ENCODE assay signal across 7 cellular contexts in the genomic region with DNA sequence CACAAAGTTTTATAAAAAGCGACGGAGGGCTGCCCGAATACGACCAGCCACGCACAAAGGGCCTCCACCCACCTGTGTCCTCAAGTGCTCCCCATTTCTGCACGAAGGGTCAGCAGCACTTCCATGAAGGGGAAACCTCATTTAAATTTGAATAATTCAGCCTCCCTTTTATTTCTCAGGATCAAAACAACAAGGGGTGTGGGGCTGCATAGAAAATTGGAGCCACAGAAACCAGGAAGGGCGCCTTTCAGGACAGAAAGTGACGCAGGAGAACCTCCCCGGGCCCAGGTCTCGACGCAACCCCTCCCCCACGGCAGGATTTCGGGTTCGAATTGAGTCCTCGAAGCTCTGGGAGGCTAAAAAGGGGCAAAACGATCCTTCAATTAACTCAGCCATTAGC. TPM values are rescaled to one million over a fixed set of nuclear protein-coding genes. Genes with fewer than 3 reads are reported as not detected.
DNase-seq lines count a peak whose midpoint lies in the region; ATAC-seq, FAIRE-seq and TF ChIP-seq lines count a peak whose summit lies in the region.

No MANE protein-coding gene starts in this region.

- H3K27ac ChIP-seq in HUES6 (ENCODE audit: low read depth, low read length) (no peak overlapping the region), smooth muscle cell (ENCODE audit: low read depth) (no peak overlapping the region)

- H3K9ac ChIP-seq in HUES6 (ENCODE audit: low read length): no peak overlapping the region
- H3K9ac ChIP-seq in smooth muscle cell (ENCODE audit: low read depth): no peak overlapping the region

- no peak overlapping the region for H2AFZ ChIP-seq in smooth muscle cell (ENCODE audit: low read depth)

- H4K20me1 ChIP-seq in smooth muscle cell (ENCODE audit: low read depth): peaks cover 9% of the 10 kb centered on the region

- DNase-seq in activated T-helper 2 cell treated with anti-CD3 and anti-CD28 coated beads, Interferon-gamma antibody, Interleukin-2, Interleukin-4, amounts not matched to agents 10 μg/mL and 5 μg/mL and 100 μg/mL, durations not matched to agents 14 hours and 24 hours and 36 hours (ENCODE audit: low spot score): no peak
- DNase-seq in immature natural killer cell: no peak
- no peak for DNase-seq in smooth muscle cell (lab: John Stamatoyannopoulos, UW; ENCODE audit: unreplicated experiment)
- no peak for DNase-seq in effector CD8-positive, alpha-beta T cell (lab: John Stamatoyannopoulos, UW)
- DNase-seq in D721Med (ENCODE audit: insufficient read length, low spot score): no peak

- H3K36me3 ChIP-seq in HUES6 (ENCODE audit: control insufficient read depth, insufficient read depth, low read length) (no peaks in the 10 kb centered on the region), smooth muscle cell (ENCODE audit: low read depth) (no peaks in the 10 kb centered on the region)

- H3K4me1 ChIP-seq in HUES6 (ENCODE audit: control insufficient read depth, insufficient read depth, low read length) (peaks cover 55% of the 10 kb centered on the region), smooth muscle cell (ENCODE audit: low read depth) (peaks cover 39% of the 10 kb centered on the region)

- peaks cover 5% of the 10 kb centered on the region for H3K4me1 Mint-ChIP-seq in activated T-helper 2 cell treated with anti-CD3 and anti-CD28 coated beads, Interferon-gamma antibody, Interleukin-2, Interleukin-4, amounts not matched to agents 10 μg/mL and 5 μg/mL and 100 μg/mL, durations not matched to agents 14 hours and 24 hours and 36 hours (ENCODE audit: low read depth)
- H3K4me1 Mint-ChIP-seq in immature natural killer cell: peaks cover 12 to 14% of the 10 kb centered on the region in 2 donors

- H3K79me2 ChIP-seq in smooth muscle cell (ENCODE audit: low read depth): no peaks in the 10 kb centered on the region

- H3K4me3 ChIP-seq in HUES6 (ENCODE audit: low read depth, low read length) (peak overlapping the region; percentile 77), smooth muscle cell (peak overlapping the region; percentile 59)

- FAIRE-seq in D721Med (lab: Jason Lieb, UNC): no peak

- no peak overlapping the region for H3K4me2 ChIP-seq in smooth muscle cell

- TF ChIP-seq CTCF in smooth muscle cell (IDR thresholded peaks at IDR 0.05; ENCODE audit: borderline replicate concordance, insufficient read depth, poor library complexity, severe bottlenecking): no peak
- no peak for TF ChIP-seq CTCF in D721Med (IDR thresholded peaks at IDR 0.05; ENCODE audit: insufficient read depth, missing control alignments)

- no peak overlapping the region for H3K27ac Mint-ChIP-seq in activated T-helper 2 cell treated with anti-CD3 and anti-CD28 coated beads, Interferon-gamma antibody, Interleukin-2, Interleukin-4, amounts not matched to agents 10 μg/mL and 5 μg/mL and 100 μg/mL, durations not matched to agents 14 hours and 24 hours and 36 hours
- H3K27ac Mint-ChIP-seq in immature natural killer cell: no peak overlapping the region

- no peak for ATAC-seq in HG03097 (IDR thresholded peaks at IDR 0.05; ENCODE audit: low FRiP score, unreplicated experiment)

- H3F3A ChIP-seq in smooth muscle cell (ENCODE audit: low read depth): no peaks in the 10 kb centered on the region

- no peaks in the 10 kb centered on the region for H3K36me3 Mint-ChIP-seq in activated T-helper 2 cell treated with anti-CD3 and anti-CD28 coated beads, Interferon-gamma antibody, Interleukin-2, Interleukin-4, amounts not matched to agents 10 μg/mL and 5 μg/mL and 100 μg/mL, durations not matched to agents 14 hours and 24 hours and 36 hours (ENCODE audit: low read depth)
- no peaks in the 10 kb centered on the region for H3K36me3 Mint-ChIP-seq in immature natural killer cell

- intact Hi-C loops in activated T-helper 2 cell treated with anti-CD3 and anti-CD28 coated beads, Interferon-gamma antibody, Interleukin-2, Interleukin-4, amounts not matched to agents 10 μg/mL and 5 μg/mL and 100 μg/mL, durations not matched to agents 14 hours and 24 hours and 36 hours (cut with micrococcal nuclease): no loop called here

- 19% methylated on average over 16 of the region's 16 CpGs for WGBS in smooth muscle cell (ENCODE audit: low lambda C conversion rate)

- no peaks in the 10 kb centered on the region for H3K9me3 Mint-ChIP-seq in activated T-helper 2 cell treated with anti-CD3 and anti-CD28 coated beads, Interferon-gamma antibody, Interleukin-2, Interleukin-4, amounts not matched to agents 10 μg/mL and 5 μg/mL and 100 μg/mL, durations not matched to agents 14 hours and 24 hours and 36 hours
- H3K9me3 Mint-ChIP-seq in immature natural killer cell: no peaks in the 10 kb centered on the region

- peak overlapping the region; percentile 57 for H3K4me3 Mint-ChIP-seq in activated T-helper 2 cell treated with anti-CD3 and anti-CD28 coated beads, Interferon-gamma antibody, Interleukin-2, Interleukin-4, amounts not matched to agents 10 μg/mL and 5 μg/mL and 100 μg/mL, durations not matched to agents 14 hours and 24 hours and 36 hours (ENCODE audit: low read depth)
- peak overlapping the region in 4 of 5 donors; percentile 33 to 58 (median 40) for H3K4me3 Mint-ChIP-seq in immature natural killer cell

- H3K27me3 ChIP-seq in HUES6 (ENCODE audit: control insufficient read depth, insufficient read depth, low read length) (peaks cover 56% of the 10 kb centered on the region), smooth muscle cell (ENCODE audit: low read depth) (peaks cover 51% of the 10 kb centered on the region)

- H3K9me3 ChIP-seq in HUES6 (ENCODE audit: control insufficient read depth, insufficient read depth, low read depth, low read length): no peaks in the 10 kb centered on the region
- H3K9me3 ChIP-seq in smooth muscle cell (replicated peaks; ENCODE audit: low read depth): no peaks in the 10 kb centered on the region

- H3K27me3 Mint-ChIP-seq in activated T-helper 2 cell treated with anti-CD3 and anti-CD28 coated beads, Interferon-gamma antibody, Interleukin-2, Interleukin-4, amounts not matched to agents 10 μg/mL and 5 μg/mL and 100 μg/mL, durations not matched to agents 14 hours and 24 hours and 36 hours (ENCODE audit: low read depth): peaks cover 26% of the 10 kb centered on the region
- H3K27me3 Mint-ChIP-seq in immature natural killer cell (ENCODE audit: low read depth in 3 of 3): peaks cover 7 to 15% (median 8%) of the 10 kb centered on the region in 3 donors

RNA-seq across cellular contexts. Expression of a gene that starts 2.1 kb away (rescaled TPM):
- 9.3 and 11.2 TPM in 2 replicates for total RNA-seq in activated T-helper 2 cell treated with anti-CD3 and anti-CD28 coated beads, Interferon-gamma antibody, Interleukin-2, Interleukin-4, amounts not matched to agents 10 μg/mL and 5 μg/mL and 100 μg/mL, durations not matched to agents 14 hours and 24 hours and 36 hours
- polyA plus RNA-seq in immature natural killer cell (under 1 TPM in 1 of 3 donors, not detected in 2; 0.14 TPM), smooth muscle cell (1.7 and 3.0 TPM in 2 replicates)
- total RNA-seq in smooth muscle cell: 2.0 and 3.7 TPM in 2 replicates

RNA-seq across cellular contexts. Expression of a gene that starts 22.4 kb away (rescaled TPM):
- total RNA-seq in activated T-helper 2 cell treated with anti-CD3 and anti-CD28 coated beads, Interferon-gamma antibody, Interleukin-2, Interleukin-4, amounts not matched to agents 10 μg/mL and 5 μg/mL and 100 μg/mL, durations not matched to agents 14 hours and 24 hours and 36 hours: 17.2 and 17.5 TPM in 2 replicates
- polyA plus RNA-seq in immature natural killer cell: 10 to 100 TPM in 1 of 3 donors, 1 to 10 TPM in 2; 4.9 to 13.9 (median 7.2) TPM
- 4.6 and 6.3 TPM in 2 replicates for total RNA-seq in smooth muscle cell
- 5.5 and 10.7 TPM in 2 replicates for polyA plus RNA-seq in smooth muscle cell

RNA-seq across cellular contexts. Expression of a gene that starts 44.8 kb away (rescaled TPM):
- 71.4 and 72.6 TPM in 2 replicates for total RNA-seq in activated T-helper 2 cell treated with anti-CD3 and anti-CD28 coated beads, Interferon-gamma antibody, Interleukin-2, Interleukin-4, amounts not matched to agents 10 μg/mL and 5 μg/mL and 100 μg/mL, durations not matched to agents 14 hours and 24 hours and 36 hours
- polyA plus RNA-seq in immature natural killer cell (10 to 100 TPM; 25.0 to 36.8 (median 34.6) TPM), smooth muscle cell (60.9 and 66.6 TPM in 2 replicates)
- 23.3 and 31.8 TPM in 2 replicates for total RNA-seq in smooth muscle cell

RNA-seq across cellular contexts. Expression of a gene that starts 48.9 kb away (rescaled TPM):
- 0.48 TPM in 2 replicates for total RNA-seq in activated T-helper 2 cell treated with anti-CD3 and anti-CD28 coated beads, Interferon-gamma antibody, Interleukin-2, Interleukin-4, amounts not matched to agents 10 μg/mL and 5 μg/mL and 100 μg/mL, durations not matched to agents 14 hours and 24 hours and 36 hours
- polyA plus RNA-seq in immature natural killer cell: not detected
- total RNA-seq in smooth muscle cell: not detected in 2 replicates
- not detected in 2 replicates for polyA plus RNA-seq in smooth muscle cell

RNA-seq across cellular contexts. Expression of a gene that starts 58.9 kb away (rescaled TPM):
- 357 and 361 TPM in 2 replicates for total RNA-seq in activated T-helper 2 cell treated with anti-CD3 and anti-CD28 coated beads, Interferon-gamma antibody, Interleukin-2, Interleukin-4, amounts not matched to agents 10 μg/mL and 5 μg/mL and 100 μg/mL, durations not matched to agents 14 hours and 24 hours and 36 hours
- polyA plus RNA-seq in immature natural killer cell (10 to 100 TPM; 60.8 to 98.2 (median 71.9) TPM), smooth muscle cell (317 and 331 TPM in 2 replicates)
- total RNA-seq in smooth muscle cell: 154 and 164 TPM in 2 replicates
